20 cellular contexts compared by ENCODE assay signal in the genomic region with DNA sequence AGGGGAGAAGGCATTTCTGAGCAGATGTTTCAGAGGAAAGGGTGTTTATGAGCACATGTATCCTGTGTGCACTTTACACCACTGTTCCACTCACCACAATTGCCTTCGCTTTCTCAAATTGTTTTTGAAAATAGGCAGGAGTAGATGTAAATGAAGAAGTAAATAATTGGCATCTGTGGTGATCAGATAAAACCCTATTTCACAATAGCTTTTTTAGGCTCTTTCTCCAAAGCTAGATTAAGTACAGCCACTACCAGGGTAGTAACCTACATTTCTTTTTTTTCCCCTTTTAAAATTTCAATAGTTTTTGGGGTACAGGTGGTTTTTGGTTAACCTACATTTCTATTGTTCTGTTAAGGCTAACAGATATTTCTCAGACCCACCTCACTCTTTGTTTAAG. TPM values are rescaled to one million over a fixed set of nuclear protein-coding genes. Genes with fewer than 3 reads are reported as not detected.
DNase-seq lines count a peak whose midpoint lies in the region; ATAC-seq, FAIRE-seq and TF ChIP-seq lines count a peak whose summit lies in the region.
"Had no signal": no experiment of that assay in that cellular context is flagged by ENCODE, and none has a peak within 500 bp of the region (broad histone marks: within the 10 kb centered on the region; RNA-seq: fewer than 3 reads in every experiment).

No MANE protein-coding gene starts in this region.

- CTCF ChIA-PET in HepG2 (lab: Yijun Ruan, JAX; ENCODE audit: low intra/inter-chr PET ratio, low total read pairs), result no interaction called here
- CTCF ChIA-PET in K562 (lab: Yijun Ruan, JAX; ENCODE audit: low intra/inter-chr PET ratio), result no interaction called here
- CTCF ChIA-PET in activated CD8-positive, alpha-beta T cell treated with anti-CD3 and anti-CD28 coated beads, Interleukin-2, amount 10 ng/mL, durations not matched to agents 7 days and 5 days (lab: Charles Lee), result no interaction called here

- BruUV-seq in HepG2 (replicated peaks; lab: Mats Ljungman, UMichigan), result no TSS peak
- no TSS peak for BruUV-seq in K562 (replicated peaks; lab: Mats Ljungman, UMichigan)

- intact Hi-C loops in HepG2 (cut with micrococcal nuclease; ENCODE audit: unreplicated experiment) (no loop called here), right lobe of liver (cut with DNase I) (no loop called here), K562 (cut with micrococcal nuclease) (no loop called here)

- H3K27ac ChIP-seq in HepG2 (ENCODE audit: extremely low read length, insufficient read depth, low read length), result no peak overlapping the region
- no peak overlapping the region for H3K27ac ChIP-seq in right lobe of liver
- H3K27ac ChIP-seq in K562 (ENCODE audit: extremely low read depth, low read depth, low read length), result no peak overlapping the region

- FAIRE-seq in HepG2 (lab: Jason Lieb, UNC) (no peak), K562 (lab: Jason Lieb, UNC) (no peak)
- FAIRE-seq: G401.6, GM12892, H54 had no signal

- no peak for TF ChIP-seq POLR2A in HepG2 (IDR thresholded peaks at IDR 0.05; ENCODE audit: insufficient read depth in 1 of 2, low read depth in 2 of 2, low read length in 2 of 2)
- no peak for TF ChIP-seq POLR2A in right lobe of liver (IDR thresholded peaks at IDR 0.05)
- TF ChIP-seq POLR2A in K562 (conservative IDR thresholded peaks at IDR 0.05), result no peak

- peaks cover 54% of the 10 kb centered on the region for H3K36me3 Mint-ChIP-seq in nephron progenitor cell (ENCODE audit: low read depth)
- H3K36me3 Mint-ChIP-seq in activated CD8-positive, alpha-beta T cell treated with anti-CD3 and anti-CD28 coated beads, Interleukin-2, amount 10 ng/mL, durations not matched to agents 7 days and 5 days (ENCODE audit: low read depth), result peaks cover under 1% of the 10 kb centered on the region

- TF ChIP-seq RAD21 in HepG2 (CRISPR knock-in tag; IDR thresholded peaks at IDR 0.05), result no peak
- TF ChIP-seq RAD21 in K562 (CRISPR knock-in tag; conservative IDR thresholded peaks at IDR 0.05 in 1 of 2, IDR thresholded peaks at IDR 0.05 in 1 of 2), result no peak

- no peak for ATAC-seq in HepG2
- ATAC-seq in right lobe of liver, result no peak
- ATAC-seq in K562, result no peak
- no peak for ATAC-seq in activated CD8-positive, alpha-beta T cell treated with anti-CD3 and anti-CD28 coated beads, Interleukin-2, amount 10 ng/mL, durations not matched to agents 7 days and 5 days

- peak overlapping the region; percentile 57 for H3K27ac Mint-ChIP-seq in nephron progenitor cell
- H3K27ac Mint-ChIP-seq in activated CD8-positive, alpha-beta T cell treated with anti-CD3 and anti-CD28 coated beads, Interleukin-2, amount 10 ng/mL, durations not matched to agents 7 days and 5 days, result no peak overlapping the region
- H3K27ac Mint-ChIP-seq: CD4-positive, alpha-beta memory T cell; HFFc6 had no signal

- H4K20me1 ChIP-seq in HepG2 (ENCODE audit: insufficient read depth, low read length), result no peaks in the 10 kb centered on the region
- no peaks in the 10 kb centered on the region for H4K20me1 ChIP-seq in K562 (replicated peaks; ENCODE audit: control insufficient read depth, insufficient read depth, low read length)

- in situ Hi-C loops in HepG2 (cut with HindIII; ENCODE audit: extremely low pct_ligation_motif_present, low pct_unique_long_range_greater_than_20kb), result no loop called here
- in situ Hi-C loops in K562 (cut with MboI), result no loop called here

- no peaks in the 10 kb centered on the region for H3K36me3 ChIP-seq in HepG2 (replicated peaks in 1 of 2; ENCODE audit: control insufficient read depth in 1 of 2, insufficient read depth in 2 of 2, low read length in 2 of 2)
- no peaks in the 10 kb centered on the region for H3K36me3 ChIP-seq in right lobe of liver
- no peaks in the 10 kb centered on the region for H3K36me3 ChIP-seq in K562 (ENCODE audit: control insufficient read depth, insufficient read depth, low read length)
- H3K36me3 ChIP-seq: HAP-1 had no signal

- WGBS in HepG2 (ENCODE audit: low lambda C conversion rate), result 82% methylated on average over 1 of the region's 1 CpG
- 92% methylated on average over 1 of the region's 1 CpG for WGBS in right lobe of liver (ENCODE audit: insufficient coverage, low coverage, low lambda C conversion rate, missing lambda C conversion rate)
- WGBS in K562 (ENCODE audit: insufficient coverage, low coverage, missing lambda C conversion rate), result 4% methylated on average over 1 of the region's 1 CpG

- POLR2A ChIA-PET in HepG2 (lab: Yijun Ruan, JAX) (no interaction called here), K562 (lab: Yijun Ruan, JAX) (interaction anchor here (1.1 kb wide), 1 partner anchor 14 kb away, joined by 3 read pairs; no protein-coding TSS in a partner anchor)
- POLR2A ChIA-PET in activated CD8-positive, alpha-beta T cell treated with anti-CD3 and anti-CD28 coated beads, Interleukin-2, amount 10 ng/mL, durations not matched to agents 7 days and 5 days (lab: Charles Lee), result no interaction called here

- H3K79me2 ChIP-seq in HepG2 (ENCODE audit: insufficient read depth, low read length) (no peaks in the 10 kb centered on the region), K562 (ENCODE audit: control insufficient read depth, insufficient read depth, low read length) (no peaks in the 10 kb centered on the region)

- H3K9me3 Mint-ChIP-seq in nephron progenitor cell, result peaks cover 22% of the 10 kb centered on the region
- peaks cover 8% of the 10 kb centered on the region for H3K9me3 Mint-ChIP-seq in activated CD8-positive, alpha-beta T cell treated with anti-CD3 and anti-CD28 coated beads, Interleukin-2, amount 10 ng/mL, durations not matched to agents 7 days and 5 days (ENCODE audit: insufficient read depth)

- H3K27me3 ChIP-seq in HepG2 (ENCODE audit: control insufficient read depth in 1 of 2, insufficient read depth in 2 of 2, low read length in 2 of 2), result peaks cover 0 to 8% of the 10 kb centered on the region in 2 experiments; a peak in 1 of 5 replicates
- no peaks in the 10 kb centered on the region for H3K27me3 ChIP-seq in right lobe of liver
- H3K27me3 ChIP-seq in K562 (ENCODE audit: control insufficient read depth in 2 of 2, insufficient read depth in 2 of 2, low read length in 2 of 2), result peaks cover 11 to 25% of the 10 kb centered on the region in 2 experiments

- H3K9ac ChIP-seq in HepG2 (ENCODE audit: insufficient read depth, low read depth, low read length) (no peak overlapping the region), K562 (ENCODE audit: insufficient read depth in 1 of 2, low read depth in 2 of 2, low read length in 2 of 2) (no peak overlapping the region)

- H3K4me1 ChIP-seq in HepG2 (ENCODE audit: insufficient read depth, low read length), result peaks cover 31% of the 10 kb centered on the region
- H3K4me1 ChIP-seq in right lobe of liver, result no peaks in the 10 kb centered on the region
- no peaks in the 10 kb centered on the region for H3K4me1 ChIP-seq in K562 (replicated peaks in 1 of 2; ENCODE audit: control insufficient read depth in 2 of 2, insufficient read depth in 2 of 2, low read length in 2 of 2)
- H3K4me1 ChIP-seq: HAP-1 had no signal

- H3K4me1 Mint-ChIP-seq in nephron progenitor cell, result no peaks in the 10 kb centered on the region
- H3K4me1 Mint-ChIP-seq in activated CD8-positive, alpha-beta T cell treated with anti-CD3 and anti-CD28 coated beads, Interleukin-2, amount 10 ng/mL, durations not matched to agents 7 days and 5 days (ENCODE audit: low read depth), result no peaks in the 10 kb centered on the region
- H3K4me1 Mint-ChIP-seq: CD4-positive, alpha-beta memory T cell had no signal

- no peaks in the 10 kb centered on the region for H3K27me3 Mint-ChIP-seq in nephron progenitor cell (ENCODE audit: low read depth, poor library complexity)
- peaks cover 4% of the 10 kb centered on the region for H3K27me3 Mint-ChIP-seq in activated CD8-positive, alpha-beta T cell treated with anti-CD3 and anti-CD28 coated beads, Interleukin-2, amount 10 ng/mL, durations not matched to agents 7 days and 5 days (ENCODE audit: low read depth)

- TF ChIP-seq CTCF in HepG2 (CRISPR knock-in tag; IDR thresholded peaks at IDR 0.05), result no peak
- no peak for TF ChIP-seq CTCF in right lobe of liver (IDR thresholded peaks at IDR 0.05)
- TF ChIP-seq CTCF in K562 (IDR thresholded peaks at IDR 0.05 in 2 of 3, conservative IDR thresholded peaks at IDR 0.05 in 1 of 3; ENCODE audit: insufficient read depth in 2 of 3, low read depth in 1 of 3, low read length in 3 of 3), result no peak
- TF ChIP-seq CTCF in nephron progenitor cell (IDR thresholded peaks at IDR 0.05), result no peak

- DNase-seq in HepG2 (ENCODE audit: low spot score), result no peak
- no peak for DNase-seq in right lobe of liver
- DNase-seq in MV-4-11 (lab: John Stamatoyannopoulos, UW), result peak; percentile 7
- DNase-seq in K562 (ENCODE audit: extremely low read depth in 1 of 4, low spot score in 3 of 4), result no peak
- no peak for DNase-seq in nephron progenitor cell
- DNase-seq in activated CD8-positive, alpha-beta T cell treated with anti-CD3 and anti-CD28 coated beads, Interleukin-2, amount 10 ng/mL, durations not matched to agents 7 days and 5 days, result no peak
- DNase-seq in central memory CD4-positive, alpha-beta T cell, result no peak
- no peak for DNase-seq in DMS 273 (lab: John Stamatoyannopoulos, UW; ENCODE audit: unreplicated experiment)
- DNase-seq: Calu3; CD4-positive, alpha-beta memory T cell; COR-L47; DMS153; DND-41; GOT3; HFFc6 had no signal

- H3K9me1 ChIP-seq in K562 (ENCODE audit: control insufficient read depth, insufficient read depth, low read length), result no peaks in the 10 kb centered on the region

- H3K4me3 ChIP-seq in HepG2 (replicated peaks in 1 of 3; ENCODE audit: insufficient read depth in 1 of 3, low read depth in 2 of 3, low read length in 3 of 3) (no peak overlapping the region), right lobe of liver (no peak overlapping the region), K562 (no peak overlapping the region)
- H3K4me3 ChIP-seq: HAP-1 had no signal

- H3K4me2 ChIP-seq in HepG2 (ENCODE audit: low read depth, low read length), result no peak overlapping the region
- no peak overlapping the region for H3K4me2 ChIP-seq in K562 (ENCODE audit: insufficient read depth, low read length)

- H2AFZ ChIP-seq in HepG2 (ENCODE audit: low read length), result no peak overlapping the region
- no peak overlapping the region for H2AFZ ChIP-seq in K562 (ENCODE audit: low read depth, low read length)

- H3K4me3 Mint-ChIP-seq in nephron progenitor cell, result no peak overlapping the region
- no peak overlapping the region for H3K4me3 Mint-ChIP-seq in activated CD8-positive, alpha-beta T cell treated with anti-CD3 and anti-CD28 coated beads, Interleukin-2, amount 10 ng/mL, durations not matched to agents 7 days and 5 days
- H3K4me3 Mint-ChIP-seq: CD4-positive, alpha-beta memory T cell; HFFc6 had no signal

- TF ChIP-seq EP300 in HepG2 (IDR thresholded peaks at IDR 0.05; ENCODE audit: low read depth in 2 of 2, low read length in 2 of 2) (no peak), HepG2 (CRISPR knock-in tag; IDR thresholded peaks at IDR 0.05; ENCODE audit: borderline replicate concordance) (no peak), K562 (IDR thresholded peaks at IDR 0.05; ENCODE audit: low read length) (no peak)

- H3K9me3 ChIP-seq in HepG2 (ENCODE audit: low read length), result peaks cover 11% of the 10 kb centered on the region
- H3K9me3 ChIP-seq in right lobe of liver, result no peaks in the 10 kb centered on the region
- peaks cover 3% of the 10 kb centered on the region for H3K9me3 ChIP-seq in K562 (replicated peaks; ENCODE audit: control insufficient read depth, insufficient read depth, low read depth, low read length)

RNA-seq across cellular contexts. Expression of a gene that starts 40.6 kb away (rescaled TPM):
- total RNA-seq in HepG2 (2016; rRNA removed; fragmentation: Illumina TruSeq; extraction: Trizol) (0.38 TPM in 1 of 2 replicates, not detected in the other), right lobe of liver (1 to 10 TPM in 3 of 6 experiments, under 1 TPM in 2, not detected in 1; 0.25 to 1.7 (median 1.4) TPM), K562 (2014; rRNA removed) (not detected in 2 replicates), K562 (2014; rRNA removed; fragmentation: Illumina TruSeq; extraction: Trizol) (not detected in 2 replicates), K562 (2015; rRNA removed; fragmentation: Illumina TruSeq; extraction: Trizol) (not detected in 2 replicates), K562 (2021) (not detected in 2 replicates)
- total RNA-seq in HepG2 (2016; cell fraction: cytosol; rRNA removed; fragmentation: Illumina TruSeq; extraction: Trizol; ENCODE audit: low read depth), result not detected in 2 replicates
- 0.15 and 0.19 TPM in 2 replicates for total RNA-seq in HepG2 (2016; cell fraction: insoluble cytoplasmic fraction; rRNA removed; fragmentation: Illumina TruSeq; extraction: Trizol)
- 0.17 TPM in 1 of 2 replicates, not detected in the other for total RNA-seq in HepG2 (2016; cell fraction: membrane; rRNA removed; fragmentation: Illumina TruSeq; extraction: Trizol)
- 0.50 TPM in 1 of 2 replicates, not detected in the other for total RNA-seq in HepG2 (2016; cell fraction: nucleus; rRNA removed; fragmentation: Illumina TruSeq; extraction: Trizol)
- polyA plus RNA-seq in HepG2 (2011; rRNA removed) (3.3 and 3.8 TPM in 2 replicates), K562 (2011; rRNA removed) (0.17 and 0.54 TPM in 2 replicates), K562 (2014; fragmentation: Illumina TruSeq; extraction: Trizol) (0.18 TPM in 1 of 2 replicates, not detected in the other), K562 (2014; fragmentation: Nextera tagmentation; extraction: Ambion mirVana) (under 1 TPM in 1 of 2 experiments, not detected in 1; 0.04 TPM), K562 (2014; rRNA removed) (0.59 TPM in 1 of 2 replicates, not detected in the other)
- 1.6 and 1.7 TPM in 2 replicates for polyA plus RNA-seq in HepG2 (2011; cell fraction: cytosol; rRNA removed)
- 21.5 and 25.6 TPM in 2 replicates for polyA plus RNA-seq in HepG2 (2011; cell fraction: nucleus; rRNA removed)
- 5.7 and 7.4 TPM in 2 replicates for polyA plus RNA-seq in HepG2 (2012)
- polyA plus RNA-seq in HepG2 (2016; cell fraction: cytosol; fragmentation: Illumina TruSeq; extraction: Trizol; ENCODE audit: low read depth), result not detected in 2 replicates
- polyA plus RNA-seq in HepG2 (2016; cell fraction: insoluble cytoplasmic fraction; fragmentation: Illumina TruSeq; extraction: Trizol; ENCODE audit: low read depth), result 0.28 TPM in 1 of 2 replicates, not detected in the other
- 0.09 and 0.35 TPM in 2 replicates for polyA plus RNA-seq in HepG2 (2016; cell fraction: membrane; fragmentation: Illumina TruSeq; extraction: Trizol; ENCODE audit: low read depth)
- 1.4 and 1.9 TPM in 2 replicates for polyA plus RNA-seq in HepG2 (2016; cell fraction: nucleus; fragmentation: Illumina TruSeq; extraction: Trizol; ENCODE audit: insufficient read depth, low read depth)
- 1.8 TPM in 1 of 2 replicates, not detected in the other for polyA minus RNA-seq in HepG2 (2011; rRNA and poly(A)+ RNA removed; ENCODE audit: low replicate concordance)
- 0.59 and 0.88 TPM in 2 replicates for polyA minus RNA-seq in HepG2 (2011; cell fraction: cytosol; rRNA and poly(A)+ RNA removed)
- 2.5 and 3.3 TPM in 2 replicates for polyA minus RNA-seq in HepG2 (2011; cell fraction: nucleus; rRNA and poly(A)+ RNA removed)
- total RNA-seq in K562 (2011; cell fraction: chromatin; rRNA removed; ENCODE audit: low replicate concordance), result 0.67 TPM in 1 of 2 replicates, not detected in the other
- 0.67 TPM in 1 of 2 replicates, not detected in the other for total RNA-seq in K562 (2011; cell fraction: nucleolus; rRNA removed)
- 0.66 TPM in 1 of 2 replicates, not detected in the other for total RNA-seq in K562 (2011; cell fraction: nucleoplasm; rRNA removed)
- 0.55 TPM in 1 of 2 replicates, not detected in the other for polyA plus RNA-seq in K562 (2011; cell fraction: cytosol; rRNA removed)
- 0.97 and 3.0 TPM in 2 replicates for polyA plus RNA-seq in K562 (2011; cell fraction: nucleus; rRNA removed)
- polyA plus RNA-seq in K562 (2012), result 0.12 and 0.68 TPM in 2 replicates
- not detected in 2 replicates for polyA minus RNA-seq in K562 (2011; rRNA and poly(A)+ RNA removed)
- not detected in 2 replicates for polyA minus RNA-seq in K562 (2011; cell fraction: cytosol; rRNA and poly(A)+ RNA removed)
- polyA minus RNA-seq in K562 (2011; cell fraction: nucleus; rRNA and poly(A)+ RNA removed), result not detected in 2 replicates
- total RNA-seq in activated CD8-positive, alpha-beta T cell treated with anti-CD3 and anti-CD28 coated beads, Interleukin-2, amount 10 ng/mL, durations not matched to agents 7 days and 5 days, result not detected
- total RNA-seq: A172; CD4-positive, alpha-beta memory T cell had no signal
- polyA plus RNA-seq: CD4-positive, alpha-beta memory T cell had no signal
